ENCODE assay signal across 8 cellular contexts in genomic region chr2:27134781-27135470, GRCh38. TPM values are rescaled to one million over a fixed set of nuclear protein-coding genes. Genes with fewer than 3 reads are reported as not detected.
A peak's percentile ranks its signal among the peaks of the same experiment; 100 is the strongest.
DNase-seq lines count a peak whose midpoint lies in the region; ATAC-seq and TF ChIP-seq lines count a peak whose summit lies in the region.

No MANE protein-coding gene starts in this region.

- no peaks in the 10 kb centered on the region for H3K9me3 ChIP-seq in adipocyte (ENCODE audit: control insufficient read depth, low read length)
- H3K9me3 ChIP-seq in left lung = no peaks in the 10 kb centered on the region
- no peaks in the 10 kb centered on the region for H3K9me3 ChIP-seq in thoracic aorta

- H3K36me3 ChIP-seq in adipocyte (ENCODE audit: control insufficient read depth, insufficient read depth, low read length, severe bottlenecking) (peaks cover 32% of the 10 kb centered on the region), left lung (peaks cover 0 to 28% of the 10 kb centered on the region in 2 donors), thoracic aorta (peaks cover 19% of the 10 kb centered on the region)

- H3K4me1 Mint-ChIP-seq in activated CD8-positive, alpha-beta memory T cell treated with anti-CD3 and anti-CD28 coated beads, Interleukin-2, amount 10 ng/mL, durations not matched to agents 7 days and 5 days = peaks cover 26% of the 10 kb centered on the region

- H3K4me1 ChIP-seq in adipocyte (ENCODE audit: control insufficient read depth, insufficient read depth, low read length) = peaks cover 23% of the 10 kb centered on the region
- peaks cover 9 to 16% of the 10 kb centered on the region in 2 donors for H3K4me1 ChIP-seq in left lung
- peaks cover 8 to 19% of the 10 kb centered on the region in 2 donors for H3K4me1 ChIP-seq in thoracic aorta (ENCODE audit: control insufficient read depth in 1 of 2, low read depth in 2 of 2)

- H3K27me3 ChIP-seq in adipocyte (replicated peaks; ENCODE audit: control insufficient read depth, insufficient read depth, low read length) (no peaks in the 10 kb centered on the region), left lung (no peaks in the 10 kb centered on the region), thoracic aorta (replicated peaks; ENCODE audit: insufficient read depth) (no peaks in the 10 kb centered on the region)

- no peak for DNase-seq in activated CD8-positive, alpha-beta memory T cell treated with anti-CD3 and anti-CD28 coated beads, Interleukin-2, amount 10 ng/mL, durations not matched to agents 7 days and 5 days
- DNase-seq in activated CD8-positive, alpha-beta memory T cell treated with anti-CD3 and anti-CD28 coated beads for 24 hours = no peak
- DNase-seq in adipocyte (ENCODE audit: low read depth) (no peak), left lung (no peak), thoracic aorta (ENCODE audit: low spot score) (no peak), NCI-H1048 (lab: John Stamatoyannopoulos, UW) (no peak), midbrain (lab: John Stamatoyannopoulos, UW) (no peak)
- no peak for DNase-seq in effector CD4-positive, alpha-beta T cell

- TF ChIP-seq CTCF in left lung (IDR thresholded peaks at IDR 0.05) = no peak
- TF ChIP-seq CTCF in thoracic aorta (IDR thresholded peaks at IDR 0.05) = no peak

- no peak for ATAC-seq in activated CD8-positive, alpha-beta memory T cell treated with anti-CD3 and anti-CD28 coated beads, Interleukin-2, amount 10 ng/mL, durations not matched to agents 7 days and 5 days
- ATAC-seq in left lung (no peak), thoracic aorta (ENCODE audit: insufficient number of reproducible peaks, low FRiP score, low read depth) (no peak)

- H3K27me3 Mint-ChIP-seq in activated CD8-positive, alpha-beta memory T cell treated with anti-CD3 and anti-CD28 coated beads, Interleukin-2, amount 10 ng/mL, durations not matched to agents 7 days and 5 days = peaks cover 3% of the 10 kb centered on the region

- peak overlapping the region; percentile 99 for H3K9ac ChIP-seq in adipocyte (ENCODE audit: low read length)

- peak overlapping the region; percentile 97 for H3K27ac Mint-ChIP-seq in activated CD8-positive, alpha-beta memory T cell treated with anti-CD3 and anti-CD28 coated beads, Interleukin-2, amount 10 ng/mL, durations not matched to agents 7 days and 5 days

- intact Hi-C loops in left lung (cut with DNase I) = no loop called here

- H3K27ac ChIP-seq in left lung (peak overlapping the region; percentile 82 to 90), thoracic aorta (no peak overlapping the region)

- CTCF ChIA-PET in activated CD8-positive, alpha-beta memory T cell treated with anti-CD3 and anti-CD28 coated beads, Interleukin-2, amount 10 ng/mL, durations not matched to agents 7 days and 5 days (lab: Charles Lee) = interaction anchor here (0.9 to 3.3 kb wide), 11 partner anchors 11 to 288 kb away, joined by 3 to 32 read pairs (median 4); partner anchors contain the start of gene ABHD1

- H3K4me3 ChIP-seq in adipocyte (ENCODE audit: low read length) = peak overlapping the region; percentile 86
- peak overlapping the region; percentile 98 to 100 for H3K4me3 ChIP-seq in left lung
- H3K4me3 ChIP-seq in thoracic aorta = peak overlapping the region; percentile 89

- peaks cover 11% of the 10 kb centered on the region for H3K36me3 Mint-ChIP-seq in activated CD8-positive, alpha-beta memory T cell treated with anti-CD3 and anti-CD28 coated beads, Interleukin-2, amount 10 ng/mL, durations not matched to agents 7 days and 5 days

- H3K9me3 Mint-ChIP-seq in activated CD8-positive, alpha-beta memory T cell treated with anti-CD3 and anti-CD28 coated beads, Interleukin-2, amount 10 ng/mL, durations not matched to agents 7 days and 5 days (ENCODE audit: low read depth) = no peaks in the 10 kb centered on the region

- peak overlapping the region; percentile 93 for H3K4me3 Mint-ChIP-seq in activated CD8-positive, alpha-beta memory T cell treated with anti-CD3 and anti-CD28 coated beads, Interleukin-2, amount 10 ng/mL, durations not matched to agents 7 days and 5 days

RNA-seq across cellular contexts. Expression of gene PREB, which starts 0.5 kb away (rescaled TPM):
- total RNA-seq in activated CD8-positive, alpha-beta memory T cell treated with anti-CD3 and anti-CD28 coated beads, Interleukin-2, amount 10 ng/mL, durations not matched to agents 7 days and 5 days = 10 to 100 TPM; 61.6 to 69.4 TPM
- total RNA-seq in left lung (10 to 100 TPM; 50.8 to 65.3 TPM), thoracic aorta (10 to 100 TPM; 64.3 to 92.3 TPM)

RNA-seq across cellular contexts. Expression of gene PRR30, which starts 4.3 kb away (rescaled TPM):
- total RNA-seq in activated CD8-positive, alpha-beta memory T cell treated with anti-CD3 and anti-CD28 coated beads, Interleukin-2, amount 10 ng/mL, durations not matched to agents 7 days and 5 days = not detected
- not detected for total RNA-seq in left lung
- total RNA-seq in thoracic aorta = not detected

RNA-seq across cellular contexts. Expression of gene ABHD1, which starts 11.3 kb away (rescaled TPM):
- under 1 TPM; 0.21 to 0.29 TPM for total RNA-seq in activated CD8-positive, alpha-beta memory T cell treated with anti-CD3 and anti-CD28 coated beads, Interleukin-2, amount 10 ng/mL, durations not matched to agents 7 days and 5 days
- not detected for total RNA-seq in left lung
- total RNA-seq in thoracic aorta = under 1 TPM in 1 of 2 donors, not detected in 1; 0.27 TPM

RNA-seq across cellular contexts. Expression of gene TCF23, which starts 13.9 kb away (rescaled TPM):
- not detected for total RNA-seq in activated CD8-positive, alpha-beta memory T cell treated with anti-CD3 and anti-CD28 coated beads, Interleukin-2, amount 10 ng/mL, durations not matched to agents 7 days and 5 days
- total RNA-seq in left lung (under 1 TPM; 0.08 to 0.50 TPM), thoracic aorta (not detected)

RNA-seq across cellular contexts. Expression of gene CGREF1, which starts 16.0 kb away (rescaled TPM):
- 1 to 10 TPM; 1.1 to 2.5 TPM for total RNA-seq in activated CD8-positive, alpha-beta memory T cell treated with anti-CD3 and anti-CD28 coated beads, Interleukin-2, amount 10 ng/mL, durations not matched to agents 7 days and 5 days
- total RNA-seq in left lung (1 to 10 TPM; 2.8 to 3.4 TPM), thoracic aorta (10 to 100 TPM; 18.8 to 19.8 TPM)

Comparison
In these comparisons a context has a peak if more than half of its experiments do, and no peak if none do; other contexts are left out.
1. H3K27ac ChIP-seq: peak in left lung (2 of 2); none in thoracic aorta (0 of 2).
2. Peak in every context shown above with its lines, with median percentiles within 50 percentile points of each other: H3K4me3 ChIP-seq.